ENCODE assay signal across 28 cellular contexts in genomic region chr1:229869687-229870086, GRCh38.
"Had no signal": no experiment of that assay in that cellular context is flagged by ENCODE, and none has a peak within 500 bp of the region (broad histone marks: within the 10 kb centered on the region; RNA-seq: fewer than 3 reads in every experiment).

No MANE protein-coding gene starts in this region.

- H3K27me3 ChIP-seq: brain microvascular endothelial cell, cardiac muscle cell had no signal

- DNase-seq: activated CD4-positive, alpha-beta memory T cell treated with anti-CD3 and anti-CD28 coated beads for 36 hours; activated CD4-positive, alpha-beta T cell treated with anti-CD3 and anti-CD28 coated beads, Interleukin-2, amount 10 ng/mL, durations not matched to agents 7 days and 5 days; activated CD4-positive, CD25-positive, alpha-beta regulatory T cell; activated gamma-delta T cell; activated naive CD4-positive, alpha-beta T cell treated with anti-CD3 and anti-CD28 coated beads for 36 hours; activated T-cell treated with anti-CD3 and anti-CD28 coated beads for 4 hours; activated T-cell treated with anti-CD3 and anti-CD28 coated beads, Interleukin-2, amount 50 U/mL, for 48 hours; amygdala; brain microvascular endothelial cell; cerebellar nuclear complex; Kasumi-1; KBM-7; NCI-H1694; NCI-H2081; NCI-H2171 treated with DMSO at 0.1 percent for 48 hours; NCI-H345; NCI-H510A; NCI-H526 treated with DMSO at 0.1 percent for 48 hours; RPMI8226; T-cell; T-helper 2 cell; T1000 had no signal

- ATAC-seq: activated T-helper 17 cell treated with anti-CD3 and anti-CD28 coated beads, Interleukin-2, amount 50 U/mL, for 72 hours; Right ventricle myocardium inferior; T-cell had no signal

- H3K27ac ChIP-seq: brain microvascular endothelial cell, cardiac muscle cell, SK-N-MC had no signal

- H3K36me3 ChIP-seq: brain microvascular endothelial cell, cardiac muscle cell had no signal

- H3K4me3 ChIP-seq: cardiac muscle cell, SK-N-MC had no signal

- FAIRE-seq: astrocyte, TTC549 had no signal
